ENCODE assay signal across 27 cellular contexts in the genomic region with DNA sequence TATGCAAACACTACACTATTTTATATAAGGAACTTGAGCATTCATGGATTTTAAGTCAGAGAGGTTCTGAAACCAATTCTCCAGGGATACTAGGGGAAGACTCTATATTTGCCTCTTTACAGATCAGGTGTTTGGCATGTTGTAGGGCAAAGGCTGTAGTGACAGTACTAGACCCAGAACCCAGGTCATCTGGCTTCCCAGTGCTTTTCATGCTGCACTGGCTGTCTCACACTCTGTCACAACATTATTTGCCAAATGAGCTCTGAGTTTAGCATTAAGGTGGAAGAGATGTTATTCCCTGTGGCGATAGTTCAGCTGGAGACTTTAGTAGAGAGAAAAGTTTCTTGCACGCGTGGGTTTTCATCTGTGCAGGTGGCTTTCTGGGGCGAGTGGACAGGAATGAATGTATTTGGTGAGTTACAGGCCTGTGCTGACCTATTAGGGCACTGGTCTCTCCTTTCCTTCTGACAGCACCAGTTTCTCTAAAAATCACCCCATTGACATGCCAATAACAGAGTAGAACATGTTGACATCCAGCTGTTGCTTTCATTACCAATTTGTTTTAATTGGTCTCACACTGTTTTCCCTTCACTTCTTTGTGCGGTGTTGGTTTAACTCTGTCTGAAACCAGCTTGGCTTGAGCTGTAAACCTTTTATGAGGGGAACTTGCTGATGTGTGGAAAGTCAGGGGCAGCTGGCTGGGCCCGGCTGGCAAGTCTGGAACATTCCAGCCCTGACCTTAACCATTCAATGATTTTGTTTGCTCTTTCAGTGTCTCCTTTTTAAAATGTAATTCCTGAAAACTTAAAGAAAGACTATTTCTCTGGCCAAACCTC.
A peak's percentile ranks its signal among the peaks of the same experiment; 100 is the strongest.
DNase-seq lines count a peak whose midpoint lies in the region; ATAC-seq and TF ChIP-seq lines count a peak whose summit lies in the region.
"Had no signal": no experiment of that assay in that cellular context is flagged by ENCODE, and none has a peak within 500 bp of the region (broad histone marks: within the 10 kb centered on the region; RNA-seq: fewer than 3 reads in every experiment).

No MANE protein-coding gene starts in this region.

- H4K20me1 ChIP-seq in Karpas-422 (ENCODE audit: insufficient read depth, low read depth, low read length), result no peaks in the 10 kb centered on the region

- H3K27me3 ChIP-seq in H7 (ENCODE audit: control insufficient read depth, insufficient read depth, low read length) (peaks cover 3% of the 10 kb centered on the region; the same call in 1 of the 2 replicates), body of pancreas (no peaks in the 10 kb centered on the region), left lung (no peaks in the 10 kb centered on the region), BE2C (no peaks in the 10 kb centered on the region), Karpas-422 (ENCODE audit: low read length) (no peaks in the 10 kb centered on the region)
- H3K27me3 ChIP-seq: heart right ventricle, testis had no signal

- peak overlapping the region; percentile 79 to 86 (median 86) for H3K27ac ChIP-seq in body of pancreas
- peak overlapping the region in 1 of 2 donors; percentile 56 for H3K27ac ChIP-seq in left lung
- no peak overlapping the region for H3K27ac ChIP-seq in Karpas-422 (ENCODE audit: low read length)
- H3K27ac ChIP-seq: heart right ventricle, PC-9, skin epidermis had no signal

- H2AFZ ChIP-seq in Karpas-422 (ENCODE audit: low read length), result no peak overlapping the region
- H2AFZ ChIP-seq: PC-9 had no signal

- H3K9me2 ChIP-seq in Karpas-422 (replicated peaks; ENCODE audit: insufficient read depth, low read length), result no peaks in the 10 kb centered on the region

- H3K4me2 ChIP-seq in Karpas-422 (ENCODE audit: low read depth, low read length, poor library complexity, severe bottlenecking), result no peak overlapping the region
- H3K4me2 ChIP-seq: PC-9 had no signal

- TF ChIP-seq CTCF in body of pancreas (IDR thresholded peaks at IDR 0.05) (no peak), left lung (IDR thresholded peaks at IDR 0.05) (no peak), BE2C (IDR thresholded peaks at IDR 0.05; ENCODE audit: low read depth, low read length) (no peak)

- H3K4me3 ChIP-seq in H7 (ENCODE audit: insufficient read depth, low read depth, low read length), result no peak overlapping the region
- no peak overlapping the region for H3K4me3 ChIP-seq in body of pancreas
- no peak overlapping the region for H3K4me3 ChIP-seq in left lung
- no peak overlapping the region for H3K4me3 ChIP-seq in BE2C (ENCODE audit: low read depth, low read length)
- H3K4me3 ChIP-seq in Karpas-422 (ENCODE audit: low read length), result no peak overlapping the region
- H3K4me3 ChIP-seq: HAP-1, heart right ventricle, PC-9, skin epidermis, testis had no signal

- TF ChIP-seq POLR2A in body of pancreas (IDR thresholded peaks at IDR 0.05), result no peak

- 36 to 45% methylated on average over 6 of the region's 6 CpGs for WGBS in body of pancreas, 2 donors

- ATAC-seq in body of pancreas (peak; percentile 81), left lung (peak; percentile 67)
- ATAC-seq: activated CD8-positive, alpha-beta T cell treated with anti-CD3 and anti-CD28 coated beads, Interleukin-2, amount 10 ng/mL, durations not matched to agents 7 days and 5 days; heart right ventricle; natural killer cell; stimulated activated memory B cell treated with anti-CD40 and anti-IgM and Interleukin-4, amounts not matched to agents 10 μg/mL and 1 μg/mL and 100 μg/mL, for 72 hours; T-cell had no signal

- no peaks in the 10 kb centered on the region for H3K36me3 ChIP-seq in H7 (replicated peaks; ENCODE audit: control insufficient read depth, insufficient read depth, low read length)
- H3K36me3 ChIP-seq in body of pancreas (replicated peaks in 1 of 2; ENCODE audit: insufficient read depth in 1 of 2, low read depth in 2 of 2), result no peaks in the 10 kb centered on the region
- no peaks in the 10 kb centered on the region for H3K36me3 ChIP-seq in left lung
- no peaks in the 10 kb centered on the region for H3K36me3 ChIP-seq in BE2C
- no peaks in the 10 kb centered on the region for H3K36me3 ChIP-seq in Karpas-422 (ENCODE audit: insufficient read depth, low read length)
- H3K36me3 ChIP-seq: HAP-1, heart right ventricle had no signal

- peaks cover 53% of the 10 kb centered on the region for H3K4me1 ChIP-seq in body of pancreas
- H3K4me1 ChIP-seq in left lung, result peaks cover 0 to 3% of the 10 kb centered on the region in 2 donors
- H3K4me1 ChIP-seq in BE2C, result no peaks in the 10 kb centered on the region
- H3K4me1 ChIP-seq in Karpas-422 (ENCODE audit: low read length), result no peaks in the 10 kb centered on the region
- H3K4me1 ChIP-seq: HAP-1, heart right ventricle had no signal

- H3K9ac ChIP-seq in Karpas-422 (ENCODE audit: low read length), result no peak overlapping the region

- DNase-seq in H7 (peak; percentile 1), body of pancreas (peak; percentile 44 to 73 (median 61)), left lung (no peak), retina (peak; percentile 45), BE2C (no peak), Karpas-422 (no peak), NCI-H146 (lab: John Stamatoyannopoulos, UW) (no peak)
- no peak for DNase-seq in activated CD8-positive, alpha-beta memory T cell treated with anti-CD3 and anti-CD28 coated beads, Interleukin-2, amount 50 U/mL, for 48 hours
- DNase-seq: activated CD4-positive, alpha-beta T cell treated with anti-CD3 and anti-CD28 coated beads for 1 hour; activated CD8-positive, alpha-beta T cell treated with anti-CD3 and anti-CD28 coated beads, Interleukin-2, amount 10 ng/mL, durations not matched to agents 7 days and 5 days; activated naive CD4-positive, alpha-beta T cell treated with Interleukin-2 at 50 U/mL for 16 hours; activated T-cell treated with anti-CD3 and anti-CD28 coated beads, Interleukin-2, amount 50 U/mL, for 24 hours; amniotic stem cell; heart right ventricle; immature natural killer cell; MV-4-11; natural killer cell; NCI-H1694 treated with DMSO at 0.1 percent for 48 hours; NCI-H2227 treated with DMSO at 0.1 percent for 48 hours; PC-9; SIG-M5; stimulated activated CD4-positive, alpha-beta T cell treated with anti-CD3 and anti-CD28 coated beads, Interleukin-2, amount 100 ng/mL, for 24 hours; T-cell; testis had no signal

- intact Hi-C loops in body of pancreas (cut with DNase I) (no loop called here), left lung (cut with DNase I) (no loop called here)

- no peaks in the 10 kb centered on the region for H3K9me3 ChIP-seq in body of pancreas
- H3K9me3 ChIP-seq in left lung, result peaks cover 0 to 14% of the 10 kb centered on the region in 2 donors
- no peaks in the 10 kb centered on the region for H3K9me3 ChIP-seq in BE2C
- H3K9me3 ChIP-seq in Karpas-422 (ENCODE audit: low read length), result no peaks in the 10 kb centered on the region
- H3K9me3 ChIP-seq: HAP-1, testis had no signal

- no peaks in the 10 kb centered on the region for H3K79me2 ChIP-seq in Karpas-422 (ENCODE audit: low read length)

Comparison
In these comparisons a context has a peak if more than half of its experiments do, and no peak if none do; other contexts are left out.
1. DNase-seq: peak in H7 (single experiment), body of pancreas (4 of 4) and retina (single experiment); none in left lung (0 of 2), BE2C (single experiment), Karpas-422 (single experiment), activated CD8-positive, alpha-beta memory T cell treated with anti-CD3 and anti-CD28 coated beads, Interleukin-2, amount 50 U/mL, for 48 hours (single experiment) and NCI-H146 (single experiment).